18 cellular contexts compared by ENCODE assay signal in the genomic region with DNA sequence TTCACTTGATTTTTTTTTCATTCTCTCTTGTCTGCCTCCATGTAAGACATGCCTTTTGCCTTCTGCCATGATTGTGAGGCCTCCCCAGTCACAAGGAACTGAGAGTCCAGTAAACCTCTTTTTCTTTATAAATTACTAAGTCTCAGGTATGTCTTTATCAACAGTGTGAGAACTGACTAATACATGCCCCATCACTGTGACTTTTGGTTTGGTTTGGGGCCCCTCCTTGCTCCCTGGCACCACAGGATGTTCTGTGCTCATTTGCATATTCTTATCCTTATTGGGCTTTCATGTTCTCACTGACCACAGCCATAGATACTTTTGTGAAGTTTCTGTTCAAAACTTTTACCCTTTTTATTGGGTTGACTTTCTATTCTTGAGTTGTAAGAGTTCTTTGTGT. TPM values are rescaled to one million over a fixed set of nuclear protein-coding genes. Genes with fewer than 3 reads are reported as not detected.
DNase-seq lines count a peak whose midpoint lies in the region; ATAC-seq, FAIRE-seq and TF ChIP-seq lines count a peak whose summit lies in the region.
"Had no signal": no experiment of that assay in that cellular context is flagged by ENCODE, and none has a peak within 500 bp of the region (broad histone marks: within the 10 kb centered on the region; RNA-seq: fewer than 3 reads in every experiment).

No MANE protein-coding gene starts in this region.

- POLR2A ChIA-PET in GM12878 (lab: Charles Lee) = no interaction called here

- peaks cover 2 to 4% of the 10 kb centered on the region in 2 donors for H3K36me3 Mint-ChIP-seq in activated T-cell treated with anti-CD3 and anti-CD28 coated beads, Interleukin-2, amount 50 U/mL, for 72 hours (ENCODE audit: insufficient read depth in 2 of 2)
- H3K36me3 Mint-ChIP-seq: CD8-positive, alpha-beta memory T cell had no signal

- TF ChIP-seq CTCF in GM12878 (IDR thresholded peaks at IDR 0.05 in 2 of 3, conservative IDR thresholded peaks at IDR 0.05 in 1 of 3; ENCODE audit: control insufficient read depth in 2 of 3, extremely low read depth in 1 of 3, insufficient read depth in 1 of 3, low read depth in 3 of 3, low read length in 3 of 3) = no peak
- TF ChIP-seq CTCF in upper lobe of left lung (IDR thresholded peaks at IDR 0.05) = no peak

- H3K9me3 ChIP-seq in GM12878 (replicated peaks; ENCODE audit: control insufficient read depth, insufficient read depth, low read length) (peaks cover 3% of the 10 kb centered on the region; the same call in 1 of the 3 replicates), upper lobe of left lung (no peaks in the 10 kb centered on the region)
- H3K9me3 ChIP-seq: Caco-2 had no signal

- H3K4me3 Mint-ChIP-seq in activated T-cell treated with anti-CD3 and anti-CD28 coated beads, Interleukin-2, amount 50 U/mL, for 72 hours = no peak overlapping the region
- H3K4me3 Mint-ChIP-seq: GM23338 had no signal

- ATAC-seq in activated T-cell treated with anti-CD3 and anti-CD28 coated beads, Interleukin-2, amount 50 U/mL, for 72 hours (replicated peaks in 1 of 2) = peak; percentile 42 to 58
- ATAC-seq in GM12878 (peak; percentile 33; the same call in 1 of the 3 replicates), upper lobe of left lung (ENCODE audit: low FRiP score in 2 of 2) (no peak)
- ATAC-seq: GM23338 had no signal

- FAIRE-seq in GM12878 (lab: Jason Lieb, UNC) = no peak

- BruUV-seq in GM12878 (replicated peaks; lab: Mats Ljungman, UMichigan) = no TSS peak

- H3K27me3 Mint-ChIP-seq in activated T-cell treated with anti-CD3 and anti-CD28 coated beads, Interleukin-2, amount 50 U/mL, for 72 hours (ENCODE audit: low read depth) = no peaks in the 10 kb centered on the region

- H3K9me3 Mint-ChIP-seq in activated T-cell treated with anti-CD3 and anti-CD28 coated beads, Interleukin-2, amount 50 U/mL, for 72 hours = peaks cover 7 to 8% of the 10 kb centered on the region in 2 donors

- no peak overlapping the region for H3K9ac ChIP-seq in GM12878 (ENCODE audit: control insufficient read depth, insufficient read depth, low read length)
- H3K9ac ChIP-seq: BLaER1 had no signal

- TF ChIP-seq POLR2A in GM12878 (IDR thresholded peaks at IDR 0.05; ENCODE audit: low read depth, low read length) = no peak
- no peak for TF ChIP-seq POLR2A in upper lobe of left lung (IDR thresholded peaks at IDR 0.05)

- H3K27ac Mint-ChIP-seq in activated T-cell treated with anti-CD3 and anti-CD28 coated beads, Interleukin-2, amount 50 U/mL, for 72 hours = no peak overlapping the region
- H3K27ac Mint-ChIP-seq: CD8-positive, alpha-beta memory T cell; GM23338 had no signal

- no peaks in the 10 kb centered on the region for H4K20me1 ChIP-seq in GM12878 (ENCODE audit: control insufficient read depth, insufficient read depth)
- H4K20me1 ChIP-seq: BLaER1 had no signal

- no peaks in the 10 kb centered on the region for H3K27me3 ChIP-seq in GM12878 (replicated peaks in 1 of 2; ENCODE audit: control insufficient read depth in 2 of 2, insufficient read depth in 2 of 2, low read length in 1 of 2)
- no peaks in the 10 kb centered on the region for H3K27me3 ChIP-seq in upper lobe of left lung
- H3K27me3 ChIP-seq: BLaER1 had no signal

- intact Hi-C loops in GM12878 (cut with micrococcal nuclease; ENCODE audit: unreplicated experiment) = no loop called here

- H3K36me3 ChIP-seq in GM12878 (ENCODE audit: control insufficient read depth in 2 of 2, insufficient read depth in 2 of 2, low read length in 1 of 2) = no peaks in the 10 kb centered on the region
- no peaks in the 10 kb centered on the region for H3K36me3 ChIP-seq in upper lobe of left lung
- H3K36me3 ChIP-seq: BLaER1 had no signal

- H3K4me2 ChIP-seq in GM12878 (ENCODE audit: control insufficient read depth, insufficient read depth) = no peak overlapping the region
- H3K4me2 ChIP-seq: BLaER1, GM23338 had no signal

- H3K4me1 ChIP-seq in GM12878 (ENCODE audit: control insufficient read depth, insufficient read depth, low read length) (no peaks in the 10 kb centered on the region), upper lobe of left lung (peaks cover 0 to 1% (median 0%) of the 10 kb centered on the region in 4 donors)
- H3K4me1 ChIP-seq: BLaER1, Caco-2 had no signal

- peak; percentile 7 for DNase-seq in activated CD4-positive, alpha-beta T cell treated with anti-CD3 and anti-CD28 coated beads for 48 hours
- no peak for DNase-seq in activated CD4-positive, alpha-beta T cell treated with anti-CD3 and anti-CD28 coated beads, Interleukin-2, amount 50 U/mL, for 1 hour
- no peak for DNase-seq in activated T-cell treated with anti-CD3 and anti-CD28 coated beads, Interleukin-2, amount 50 U/mL, for 72 hours
- DNase-seq in activated T-cell treated with anti-CD3 and anti-CD28 coated beads, Interleukin-2, amount 50 U/mL, for 1 hour = no peak
- DNase-seq in GM12878 (ENCODE audit: low read depth, low spot score) (peak; percentile 23), upper lobe of left lung (no peak), NCI-H1048 (lab: John Stamatoyannopoulos, UW) (no peak)
- DNase-seq: 8988T; AML-193; Caco-2; CD8-positive, alpha-beta memory T cell; DND-41; GDM1; H7; IMR-90 had no signal

- H3K4me1 Mint-ChIP-seq in activated T-cell treated with anti-CD3 and anti-CD28 coated beads, Interleukin-2, amount 50 U/mL, for 72 hours (ENCODE audit: low read depth) = no peaks in the 10 kb centered on the region
- H3K4me1 Mint-ChIP-seq: CD8-positive, alpha-beta memory T cell had no signal

- SMC1A ChIA-PET in GM12878 (lab: Charles Lee; ENCODE audit: uncharacterized antibody, unreplicated experiment) = interaction anchor here (0.7 to 1.3 kb wide), 5 partner anchors 10 to 74 kb away, joined by 3 to 5 read pairs (median 3); no protein-coding TSS in a partner anchor

- no peak for TF ChIP-seq EP300 in GM12878 (IDR thresholded peaks at IDR 0.05; ENCODE audit: borderline replicate concordance in 1 of 2, control insufficient read depth in 1 of 2, low read depth in 2 of 2, low read length in 2 of 2)
- no peak for TF ChIP-seq EP300 in upper lobe of left lung (IDR thresholded peaks at IDR 0.05)

- in situ Hi-C loops in GM12878 (cut with MboI) = no loop called here

- no peak overlapping the region for H2AFZ ChIP-seq in GM12878 (ENCODE audit: control insufficient read depth, low read depth, low read length)
- H2AFZ ChIP-seq: GM23338 had no signal

- H3K79me2 ChIP-seq in GM12878 (ENCODE audit: control insufficient read depth, insufficient read depth, low read length) = no peaks in the 10 kb centered on the region

- H3K4me3 ChIP-seq in GM12878 = no peak overlapping the region
- H3K4me3 ChIP-seq in upper lobe of left lung = no peak overlapping the region
- H3K4me3 ChIP-seq: BLaER1, GM23338 had no signal

- CTCF ChIA-PET in GM12878 (lab: Yijun Ruan, JAX) = no interaction called here

- no peak overlapping the region for H3K27ac ChIP-seq in GM12878 (ENCODE audit: control insufficient read depth, insufficient read depth)
- H3K27ac ChIP-seq in upper lobe of left lung = no peak overlapping the region
- H3K27ac ChIP-seq: BLaER1 had no signal

- RAD21 ChIA-PET in GM12878 (lab: Charles Lee; ENCODE audit: unreplicated experiment) = no interaction called here

- TF ChIP-seq RAD21 in GM12878 (IDR thresholded peaks at IDR 0.05; ENCODE audit: insufficient read depth, low read depth, low read length) = no peak

TF ChIP-seq in GM12878, 131 proteins besides CTCF, POLR2A, EP300 and RAD21:
- no peak for TF ChIP-seq IKZF1 (conservative IDR thresholded peaks at IDR 0.05)
- no peak for TF ChIP-seq ZZZ3 (IDR thresholded peaks at IDR 0.05; ENCODE audit: control insufficient read depth, insufficient read length, low read depth)
- no peak for TF ChIP-seq IKZF2 (IDR thresholded peaks at IDR 0.05)
- 0 out of 2 replicates have a peak, but pooled peaks have one; percentile 46 for TF ChIP-seq CBX5 (IDR thresholded peaks at IDR 0.05; ENCODE audit: low read depth)
- no peak for TF ChIP-seq ZNF24 (IDR thresholded peaks at IDR 0.05)
- TF ChIP-seq LARP7 (IDR thresholded peaks at IDR 0.05) = no peak
- TF ChIP-seq CBFB (IDR thresholded peaks at IDR 0.05; ENCODE audit: low read depth) = no peak
- no peak for TF ChIP-seq PML (IDR thresholded peaks at IDR 0.05; ENCODE audit: low read length)
- TF ChIP-seq FOXK2 (IDR thresholded peaks at IDR 0.05) = no peak
- TF ChIP-seq MEF2B (IDR thresholded peaks at IDR 0.05; ENCODE audit: partially characterized antibody, poor library complexity, severe bottlenecking) = peak; percentile 31
- TF ChIP-seq BHLHE40 (IDR thresholded peaks at IDR 0.05; ENCODE audit: borderline replicate concordance in 1 of 2, low read depth in 2 of 2, low read length in 1 of 2) = no peak
- TF ChIP-seq RUNX3 (IDR thresholded peaks at IDR 0.05; ENCODE audit: low read length) = peak; percentile 30; the same call in 1 of the 2 replicates

RNA-seq across cellular contexts. Expression of gene PRR20G, which starts 3.8 kb away (rescaled TPM):
- total RNA-seq in activated T-cell treated with anti-CD3 and anti-CD28 coated beads, Interleukin-2, amount 50 U/mL, for 72 hours = not detected
- not detected in 2 replicates for total RNA-seq in GM12878 (2013; cell fraction: nucleolus; rRNA removed)
- total RNA-seq in GM12878 (2014; rRNA removed) = not detected in 2 replicates
- total RNA-seq in GM12878 (2014; rRNA removed; fragmentation: Illumina TruSeq; extraction: Trizol) = not detected in 2 replicates
- total RNA-seq in GM12878 (2021) = not detected in 2 replicates
- not detected for polyA plus RNA-seq in GM12878 (2011; ENCODE audit: low read depth)
- polyA plus RNA-seq in GM12878 (2011; rRNA removed) = not detected in 2 replicates
- polyA plus RNA-seq in GM12878 (2011; cell fraction: cytosol; rRNA removed) = 0.13 and 0.18 TPM in 2 replicates
- not detected in 2 replicates for polyA plus RNA-seq in GM12878 (2011; cell fraction: nucleus; rRNA removed)
- not detected in 2 replicates for polyA plus RNA-seq in GM12878 (2012)
- polyA plus RNA-seq in GM12878 (2014; fragmentation: Illumina TruSeq; extraction: Trizol) = not detected in 2 replicates
- not detected for polyA plus RNA-seq in GM12878 (2014; fragmentation: Nextera tagmentation; extraction: Ambion mirVana)
- not detected in 2 replicates for polyA plus RNA-seq in GM12878 (2014; rRNA removed)
- not detected for polyA plus RNA-seq in GM12878 (2016; fragmentation: Nextera tagmentation; extraction: Ambion mirVana)
- polyA minus RNA-seq in GM12878 (2011; rRNA and poly(A)+ RNA removed) = not detected in 2 replicates
- polyA minus RNA-seq in GM12878 (2011; cell fraction: cytosol; rRNA and poly(A)+ RNA removed) = not detected in 2 replicates
- not detected in 2 replicates for polyA minus RNA-seq in GM12878 (2011; cell fraction: nucleus; rRNA and poly(A)+ RNA removed)
- total RNA-seq in upper lobe of left lung = not detected
- total RNA-seq: Caco-2; CD8-positive, alpha-beta memory T cell; GM23338; H7; HT-29; IMR-90 had no signal
- polyA plus RNA-seq: CD8-positive, alpha-beta memory T cell; IMR-90 had no signal

Comparison
In these comparisons a context has a peak if more than half of its experiments do, and no peak if none do; other contexts are left out.
1. DNase-seq: peak in activated CD4-positive, alpha-beta T cell treated with anti-CD3 and anti-CD28 coated beads for 48 hours (single experiment) and GM12878 (single experiment); none in activated CD4-positive, alpha-beta T cell treated with anti-CD3 and anti-CD28 coated beads, Interleukin-2, amount 50 U/mL, for 1 hour (single experiment), activated T-cell treated with anti-CD3 and anti-CD28 coated beads, Interleukin-2, amount 50 U/mL, for 72 hours (0 of 2), activated T-cell treated with anti-CD3 and anti-CD28 coated beads, Interleukin-2, amount 50 U/mL, for 1 hour (single experiment), upper lobe of left lung (0 of 2) and NCI-H1048 (single experiment).
2. ATAC-seq: peak in activated T-cell treated with anti-CD3 and anti-CD28 coated beads, Interleukin-2, amount 50 U/mL, for 72 hours (2 of 2) and GM12878 (single experiment); none in upper lobe of left lung (0 of 2).